ENCODE assay signal across 9 cellular contexts in the genomic region with DNA sequence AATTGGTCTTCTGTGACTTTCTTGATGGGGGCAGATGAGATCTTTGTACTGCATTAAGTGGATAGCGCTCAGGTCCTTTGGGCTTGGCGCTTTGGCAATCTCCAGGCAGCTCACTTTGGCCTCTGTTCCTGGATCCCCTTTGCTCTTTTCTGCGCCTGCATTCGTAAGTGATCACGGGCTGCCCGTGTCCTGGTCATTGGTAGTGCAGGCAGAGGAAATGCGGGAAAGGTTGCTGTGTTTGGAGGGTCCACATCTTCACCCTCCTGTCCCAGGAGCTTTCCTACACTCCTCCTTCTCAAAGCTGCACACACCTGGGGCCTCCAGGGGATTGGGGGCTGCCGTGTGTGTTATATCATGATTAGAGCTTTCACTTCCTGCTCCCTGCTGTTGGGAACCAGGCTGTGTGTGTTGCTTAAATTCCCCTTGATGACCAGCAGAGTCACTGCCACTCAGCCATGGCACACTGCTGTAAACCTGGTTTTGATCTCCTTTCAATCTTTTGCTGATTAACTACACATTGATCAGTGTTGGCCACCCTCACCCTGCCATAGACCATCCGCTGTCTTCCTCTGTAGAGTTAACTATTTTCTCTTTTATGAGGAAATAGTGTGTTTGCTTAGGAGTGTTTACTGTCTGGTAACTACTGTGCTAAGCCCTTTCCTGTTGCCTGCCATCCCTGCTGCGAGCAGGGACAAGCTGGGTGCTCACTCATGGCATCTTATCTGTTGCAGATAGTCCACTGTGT. TPM values are rescaled to one million over a fixed set of nuclear protein-coding genes. Genes with fewer than 3 reads are reported as not detected.
DNase-seq lines count a peak whose midpoint lies in the region; ATAC-seq and TF ChIP-seq lines count a peak whose summit lies in the region.
"Had no signal": no experiment of that assay in that cellular context is flagged by ENCODE, and none has a peak within 500 bp of the region (broad histone marks: within the 10 kb centered on the region; RNA-seq: fewer than 3 reads in every experiment).

No MANE protein-coding gene starts in this region.

- no peaks in the 10 kb centered on the region for H3F3A ChIP-seq in GM23338 (replicated peaks; ENCODE audit: low read depth)

- H3K36me3 ChIP-seq in GM23338 (ENCODE audit: insufficient read depth) (no peaks in the 10 kb centered on the region), brain microvascular endothelial cell (replicated peaks) (no peaks in the 10 kb centered on the region)

- no peaks in the 10 kb centered on the region for H3K9me3 Mint-ChIP-seq in CD4-positive, alpha-beta T cell
- H3K9me3 Mint-ChIP-seq in GM23338 (no peaks in the 10 kb centered on the region), T-cell (no peaks in the 10 kb centered on the region)

- H3K79me2 ChIP-seq in GM23338 (replicated peaks; ENCODE audit: insufficient read depth): 0 out of 2 replicates have a peak, but pooled peaks cover 5% of the 10 kb centered on the region

- no peak overlapping the region; the same call in 1 of the 2 replicates for H3K4me3 ChIP-seq in GM23338
- H3K4me3 ChIP-seq in brain microvascular endothelial cell (ENCODE audit: low read depth, low read length): no peak overlapping the region

- peak overlapping the region; percentile 64 for H3K27ac Mint-ChIP-seq in CD4-positive, alpha-beta T cell
- H3K27ac Mint-ChIP-seq in GM23338: 0 out of 2 replicates have a peak overlapping the region, but pooled peaks have one; percentile 67
- peak overlapping the region; percentile 12 to 62 for H3K27ac Mint-ChIP-seq in T-cell

- H3K9me3 ChIP-seq in CD4-positive, alpha-beta T cell (ENCODE audit: control insufficient read depth, low read length): no peaks in the 10 kb centered on the region

- H3K9me2 ChIP-seq in GM23338 (ENCODE audit: insufficient read depth): no peaks in the 10 kb centered on the region

- H3K4me1 ChIP-seq in GM23338 (ENCODE audit: insufficient read depth): peaks cover 6% of the 10 kb centered on the region

- peaks cover 25% of the 10 kb centered on the region for H3K4me1 Mint-ChIP-seq in CD4-positive, alpha-beta T cell (ENCODE audit: low read depth)
- H3K4me1 Mint-ChIP-seq in GM23338: peaks cover 12% of the 10 kb centered on the region
- peaks cover 27 to 31% (median 29%) of the 10 kb centered on the region in 3 donors for H3K4me1 Mint-ChIP-seq in T-cell

- in situ Hi-C loops in brain microvascular endothelial cell (cut with HindIII; ENCODE audit: low pct_ligation_motif_present, low sequenced_read_pairs): no loop called here

- H4K20me1 ChIP-seq in GM23338 (replicated peaks; ENCODE audit: insufficient read depth): no peaks in the 10 kb centered on the region

- H2AFZ ChIP-seq in GM23338: no peak overlapping the region

- ATAC-seq in CD4-positive, alpha-beta T cell (ENCODE audit: poor library complexity): no peak
- ATAC-seq in GM23338 (no peak), T-cell (replicated peaks in 1 of 4) (no peak), left colon (peak; percentile 64)

- peak overlapping the region; percentile 98 for H3K4me2 ChIP-seq in GM23338

- CTCF ChIA-PET in CD4-positive, alpha-beta T cell (lab: Charles Lee): interaction anchor here (2.2 to 5.7 kb wide), 3 partner anchors 14 to 24 kb away, joined by 15 to 123 read pairs (median 32); partner anchors contain the start of genes RALGAPB and SNHG17
- CTCF ChIA-PET in T-cell (lab: Charles Lee): interaction anchor here in 1 of 2 donors (0.9 to 3.2 kb wide), 3 partner anchors 14 to 25 kb away, joined by 5 to 72 read pairs (median 29); partner anchors contain the start of genes RALGAPB and SNHG17

- H3K36me3 Mint-ChIP-seq in CD4-positive, alpha-beta T cell (ENCODE audit: low read depth): peaks cover 24% of the 10 kb centered on the region
- H3K36me3 Mint-ChIP-seq in GM23338 (ENCODE audit: low read depth): peaks cover 30% of the 10 kb centered on the region
- H3K36me3 Mint-ChIP-seq in T-cell: peaks cover 28% of the 10 kb centered on the region

- POLR2A ChIA-PET in CD4-positive, alpha-beta T cell (lab: Charles Lee): interaction anchor here (3.6 to 4.1 kb wide), 2 partner anchors 14 to 25 kb away, joined by 51 to 149 read pairs; partner anchors contain the start of genes RALGAPB and SNHG17
- POLR2A ChIA-PET in T-cell (lab: Charles Lee): interaction anchor here (1.2 to 3.2 kb wide), 3 partner anchors 13 to 24 kb away, joined by 3 to 23 read pairs (median 4); partner anchors contain the start of gene SNHG17 (in 1 of the 2)

- H3K4me3 Mint-ChIP-seq in CD4-positive, alpha-beta T cell: peak overlapping the region; percentile 60
- H3K4me3 Mint-ChIP-seq in GM23338: peak overlapping the region; percentile 85
- H3K4me3 Mint-ChIP-seq in T-cell: peak overlapping the region; percentile 83 to 89 (median 87)

- H3K27ac ChIP-seq in CD4-positive, alpha-beta T cell (ENCODE audit: low read depth, low read length): no peak overlapping the region
- H3K27ac ChIP-seq in GM23338 (ENCODE audit: low read depth) (no peak overlapping the region), brain microvascular endothelial cell (no peak overlapping the region)

- no peaks in the 10 kb centered on the region for H3K27me3 Mint-ChIP-seq in CD4-positive, alpha-beta T cell
- H3K27me3 Mint-ChIP-seq in GM23338 (ENCODE audit: insufficient read depth, low read depth, poor library complexity) (peaks cover 12% of the 10 kb centered on the region), T-cell (no peaks in the 10 kb centered on the region)

- DNase-seq in CD4-positive, alpha-beta T cell: no peak
- no peak for DNase-seq in GM23338 (ENCODE audit: low spot score)
- DNase-seq in T-cell: no peak
- DNase-seq in left colon: peak in 1 of 2 donors; percentile 17
- no peak for DNase-seq in NCI-H774 (lab: John Stamatoyannopoulos, UW)
- DNase-seq in occipital lobe (lab: John Stamatoyannopoulos, UW): no peak
- DNase-seq in brain microvascular endothelial cell: no peak
- no peak for DNase-seq in Ammon's horn (ENCODE audit: low spot score)
- DNase-seq: activated CD4-positive, alpha-beta T cell treated with anti-CD3 and anti-CD28 coated beads for 1 hour had no signal

- H3K27me3 ChIP-seq in CD4-positive, alpha-beta T cell (ENCODE audit: control insufficient read depth, insufficient read depth, low read length): no peaks in the 10 kb centered on the region
- H3K27me3 ChIP-seq in GM23338 (ENCODE audit: insufficient read depth): no peaks in the 10 kb centered on the region
- H3K27me3 ChIP-seq in brain microvascular endothelial cell (replicated peaks): no peaks in the 10 kb centered on the region

- TF ChIP-seq CTCF in CD4-positive, alpha-beta T cell (IDR thresholded peaks at IDR 0.05): no peak
- TF ChIP-seq CTCF in GM23338 (conservative IDR thresholded peaks at IDR 0.05; ENCODE audit: low read depth in 2 of 2) (no peak), brain microvascular endothelial cell (IDR thresholded peaks at IDR 0.05; ENCODE audit: low read depth, low read length, missing control alignments) (no peak)

- intact Hi-C loops in CD4-positive, alpha-beta T cell (cut with DNase I, micrococcal nuclease): loop anchor here in 1 of 2 experiments (10.0 kb wide), 1 partner anchor 753 kb away; the partner anchor contains the start of gene CTNNBL1
- intact Hi-C loops in left colon (cut with DNase I, micrococcal nuclease): no loop called here

TF ChIP-seq in GM23338, 12 proteins besides CTCF, POLR2A, EP300 and RAD21 (continues in another document):
- TF ChIP-seq EZH2phosphoT487 (IDR thresholded peaks at IDR 0.05; ENCODE audit: unreplicated experiment) (no peak), STAT1 (IDR thresholded peaks at IDR 0.05; ENCODE audit: unreplicated experiment) (no peak), ZNF331 (CRISPR knock-in tag; IDR thresholded peaks at IDR 0.05; ENCODE audit: low read depth) (no peak), REST (IDR thresholded peaks at IDR 0.05; ENCODE audit: unreplicated experiment) (no peak), EZH2 (IDR thresholded peaks at IDR 0.05; ENCODE audit: low read depth, unreplicated experiment) (no peak), JUNB (IDR thresholded peaks at IDR 0.05; ENCODE audit: unreplicated experiment) (no peak)

RNA-seq across cellular contexts. Expression of gene SNHG17, which starts 13.0 kb away (rescaled TPM):
- 10 to 100 TPM; 94.1 to 99.3 TPM for total RNA-seq in CD4-positive, alpha-beta T cell
- total RNA-seq in GM23338 (2014; rRNA removed; shearing (Covaris generic)): 22.2 and 25.4 TPM in 2 replicates
- polyA plus RNA-seq in GM23338 (2016; fragmentation: Nextera tagmentation; extraction: Ambion mirVana): 76.1 and 80.1 TPM in 2 replicates
- total RNA-seq in T-cell (10 to 100 TPM; 46.7 to 77.9 (median 67.6) TPM), left colon (10 to 100 TPM; 15.8 to 43.5 TPM), occipital lobe (2.8 TPM)

RNA-seq across cellular contexts. Expression of gene RALGAPB, which starts 24.5 kb away (rescaled TPM):
- total RNA-seq in CD4-positive, alpha-beta T cell: 10 to 100 TPM; 30.4 to 31.9 TPM
- 39.1 and 40.4 TPM in 2 replicates for total RNA-seq in GM23338 (2014; rRNA removed; shearing (Covaris generic))
- 7.7 and 10.2 TPM in 2 replicates for polyA plus RNA-seq in GM23338 (2016; fragmentation: Nextera tagmentation; extraction: Ambion mirVana)
- 10 to 100 TPM; 42.7 to 50.1 (median 46.1) TPM for total RNA-seq in T-cell
- 10 to 100 TPM; 37.1 to 44.4 TPM for total RNA-seq in left colon
- total RNA-seq in occipital lobe: 48.4 TPM
